12 cellular contexts compared by ENCODE assay signal in genomic region chr2:174617120-174617519, GRCh38. TPM values are rescaled to one million over a fixed set of nuclear protein-coding genes. Genes with fewer than 3 reads are reported as not detected.
DNase-seq lines count a peak whose midpoint lies in the region; ATAC-seq and TF ChIP-seq lines count a peak whose summit lies in the region.
"Had no signal": no experiment of that assay in that cellular context is flagged by ENCODE, and none has a peak within 500 bp of the region (broad histone marks: within the 10 kb centered on the region; RNA-seq: fewer than 3 reads in every experiment).

No MANE protein-coding gene starts in this region.

- no peak overlapping the region for H3K18ac ChIP-seq in H9 (ENCODE audit: insufficient read length, low read depth, low read length)

- H3K4me3 Mint-ChIP-seq in CD4-positive, alpha-beta memory T cell = peak overlapping the region in 7 of 8 donors; percentile 47 to 78 (median 70)
- H3K4me3 Mint-ChIP-seq in chondrocyte (ENCODE audit: unreplicated experiment) = no peak overlapping the region
- H3K4me3 Mint-ChIP-seq in H9 = no peak overlapping the region

- no peak overlapping the region for H2BK15ac ChIP-seq in H9 (ENCODE audit: low read depth, low read length)

- no peak overlapping the region for H3K56ac ChIP-seq in H9 (ENCODE audit: insufficient read length, low read depth, low read length)

- H3K23ac ChIP-seq in H9 (ENCODE audit: insufficient read length, low read depth, low read length) = no peak overlapping the region

- peaks cover 76% of the 10 kb centered on the region for H3K4me1 ChIP-seq in CD4-positive, alpha-beta memory T cell (ENCODE audit: insufficient read depth, low read length)
- H3K4me1 ChIP-seq in Karpas-422 (ENCODE audit: low read length) (peaks cover 73% of the 10 kb centered on the region), osteoblast (ENCODE audit: insufficient read depth, low read length) (peaks cover 49% of the 10 kb centered on the region), H9 (ENCODE audit: insufficient read depth, low read length) (no peaks in the 10 kb centered on the region)

- no peak overlapping the region for H4K91ac ChIP-seq in H9 (ENCODE audit: insufficient read length, low read depth, low read length)

- H2AK5ac ChIP-seq in H9 (ENCODE audit: insufficient read length, low read length) = no peak overlapping the region

- H3K27ac ChIP-seq in CD4-positive, alpha-beta memory T cell (ENCODE audit: low read depth, low read length) = peak overlapping the region; percentile 24
- H3K27ac ChIP-seq in Karpas-422 (ENCODE audit: low read length) (peak overlapping the region; percentile 99), osteoblast (ENCODE audit: low read depth, low read length) (peak overlapping the region; percentile 91), H9 (ENCODE audit: insufficient read length, low read depth, low read length) (no peak overlapping the region)

- peak overlapping the region; percentile 41 to 93 (median 82) for H3K27ac Mint-ChIP-seq in CD4-positive, alpha-beta memory T cell
- H3K27ac Mint-ChIP-seq in chondrocyte (ENCODE audit: unreplicated experiment) (peak overlapping the region; percentile 76), H9 (no peak overlapping the region)

- WGBS in H9 (ENCODE audit: extremely low coverage, insufficient read length, low lambda C conversion rate) = no CpG with 5 or more reads among the region's 2 CpGs

- no peaks in the 10 kb centered on the region for H3K9me2 ChIP-seq in Karpas-422 (replicated peaks; ENCODE audit: insufficient read depth, low read length)

- TF ChIP-seq CTCF in chondrocyte (IDR thresholded peaks at IDR 0.05) (peak; percentile 63), osteoblast (IDR thresholded peaks at IDR 0.05; ENCODE audit: extremely low read depth, low read depth, low read length) (peak; percentile 55), H9 (conservative IDR thresholded peaks at IDR 0.05) (no peak)

- H3K4me3 ChIP-seq in CD4-positive, alpha-beta memory T cell (ENCODE audit: low read length in 2 of 2) = no peak overlapping the region
- H3K4me3 ChIP-seq in Karpas-422 (ENCODE audit: low read length) (no peak overlapping the region), osteoblast (ENCODE audit: insufficient read depth, low read length) (no peak overlapping the region)

- no peak overlapping the region for H3K4ac ChIP-seq in H9 (ENCODE audit: low read depth, low read length)

- H3T11ph ChIP-seq in H9 (ENCODE audit: low read length) = no peak overlapping the region

- DNase-seq in CD4-positive, alpha-beta memory T cell = no peak
- no peak for DNase-seq in Karpas-422
- no peak for DNase-seq in chondrocyte (ENCODE audit: low spot score)
- DNase-seq in osteoblast (ENCODE audit: insufficient read length, low spot score, missing footprints) = peak; percentile 66
- no peak for DNase-seq in NCI-H1105 (lab: John Stamatoyannopoulos, UW)
- DNase-seq in H9 = no peak
- DNase-seq: DND-41, NCI-H69, occipital lobe, SW 1271 had no signal

- H3K36me3 ChIP-seq in CD4-positive, alpha-beta memory T cell (ENCODE audit: insufficient read depth, low read length) = peaks cover 3% of the 10 kb centered on the region
- H3K36me3 ChIP-seq in Karpas-422 (ENCODE audit: insufficient read depth, low read length) = peaks cover 28% of the 10 kb centered on the region
- H3K36me3 ChIP-seq in osteoblast (ENCODE audit: insufficient read depth, low read length) = no peaks in the 10 kb centered on the region

- no peak overlapping the region for H4K8ac ChIP-seq in H9 (replicated peaks; ENCODE audit: insufficient read length, low read depth, low read length)

- no peaks in the 10 kb centered on the region for H3K23me2 ChIP-seq in H9 (ENCODE audit: insufficient read length, low read depth, low read length, poor library complexity, severe bottlenecking)

- H3K4me2 ChIP-seq in Karpas-422 (ENCODE audit: low read depth, low read length, poor library complexity, severe bottlenecking) (no peak overlapping the region), osteoblast (ENCODE audit: insufficient read depth, low read length) (peak overlapping the region; percentile 1), H9 (ENCODE audit: insufficient read depth, insufficient read length, low read length) (no peak overlapping the region)

- no peak overlapping the region for H2BK120ac ChIP-seq in H9 (ENCODE audit: low read depth, low read length, poor library complexity, severe bottlenecking)

- H2AFZ ChIP-seq in Karpas-422 (ENCODE audit: low read length) = no peak overlapping the region
- H2AFZ ChIP-seq in osteoblast (ENCODE audit: low read length) = no peak overlapping the region
- H2AFZ ChIP-seq in H9 (ENCODE audit: low read length) = no peak overlapping the region

- POLR2A ChIA-PET in CD4-positive, alpha-beta memory T cell (lab: Charles Lee; ENCODE audit: partially characterized antibody) = interaction anchor here (6.4 to 15.0 kb wide), 2 partner anchors 16 to 20 kb away, joined by 43 to 233 read pairs; partner anchors contain the start of gene WIPF1

- no peaks in the 10 kb centered on the region for H3K9me3 Mint-ChIP-seq in CD4-positive, alpha-beta memory T cell
- H3K9me3 Mint-ChIP-seq in chondrocyte (ENCODE audit: low read depth) = no peaks in the 10 kb centered on the region
- no peaks in the 10 kb centered on the region for H3K9me3 Mint-ChIP-seq in H9

- no peak overlapping the region for H2BK20ac ChIP-seq in H9 (ENCODE audit: low read depth, low read length, poor library complexity, severe bottlenecking)

- H3K79me2 ChIP-seq in Karpas-422 (ENCODE audit: low read length) (peaks cover 74% of the 10 kb centered on the region), osteoblast (ENCODE audit: insufficient read depth, low read length) (peaks cover 6% of the 10 kb centered on the region), H9 (ENCODE audit: insufficient read depth, low read length) (no peaks in the 10 kb centered on the region)

- H3K9me3 ChIP-seq in CD4-positive, alpha-beta memory T cell (ENCODE audit: control insufficient read depth in 1 of 2, low read length in 2 of 2) = no peaks in the 10 kb centered on the region
- H3K9me3 ChIP-seq in Karpas-422 (ENCODE audit: low read length) = no peaks in the 10 kb centered on the region
- no peaks in the 10 kb centered on the region for H3K9me3 ChIP-seq in osteoblast (ENCODE audit: low read depth, low read length)
- H3K9me3 ChIP-seq in H9 (ENCODE audit: control insufficient read depth, low read depth, low read length) = no peaks in the 10 kb centered on the region

- H3K79me1 ChIP-seq in H9 (ENCODE audit: insufficient read depth, low read depth, low read length, poor library complexity, severe bottlenecking) = no peaks in the 10 kb centered on the region

- no peak overlapping the region for H4K5ac ChIP-seq in H9 (ENCODE audit: insufficient read length, low read depth, low read length)

- H3K36me3 Mint-ChIP-seq in CD4-positive, alpha-beta memory T cell = peaks cover 32 to 41% of the 10 kb centered on the region in 2 donors
- peaks cover 2% of the 10 kb centered on the region for H3K36me3 Mint-ChIP-seq in chondrocyte (ENCODE audit: low read depth)
- H3K36me3 Mint-ChIP-seq in H9 (ENCODE audit: insufficient read depth in 1 of 3, low read depth in 3 of 3) = no peaks in the 10 kb centered on the region

- H3K27me3 ChIP-seq in CD4-positive, alpha-beta memory T cell (ENCODE audit: insufficient read depth, low read length) = no peaks in the 10 kb centered on the region
- H3K27me3 ChIP-seq in Karpas-422 (ENCODE audit: low read length) (no peaks in the 10 kb centered on the region), osteoblast (ENCODE audit: insufficient read depth, low read length) (no peaks in the 10 kb centered on the region), H9 (ENCODE audit: insufficient read depth, low read length) (no peaks in the 10 kb centered on the region)

- ATAC-seq in HG02759 (IDR thresholded peaks at IDR 0.05; ENCODE audit: unreplicated experiment) = no peak
- ATAC-seq in HG03469 (IDR thresholded peaks at IDR 0.05; ENCODE audit: unreplicated experiment) = no peak

- no peak overlapping the region for H3K14ac ChIP-seq in H9 (ENCODE audit: insufficient read depth, low read length)

- CTCF ChIA-PET in CD4-positive, alpha-beta memory T cell (lab: Charles Lee; ENCODE audit: partially characterized antibody) = interaction anchor here (1.0 to 2.5 kb wide), 6 partner anchors 9 to 44 kb away, joined by 3 to 12 read pairs (median 6); partner anchors contain the start of gene WIPF1

- no peaks in the 10 kb centered on the region for H3K27me3 Mint-ChIP-seq in CD4-positive, alpha-beta memory T cell
- H3K27me3 Mint-ChIP-seq in chondrocyte (ENCODE audit: low read depth) = no peaks in the 10 kb centered on the region
- no peaks in the 10 kb centered on the region; the same call in 1 of the 2 replicates for H3K27me3 Mint-ChIP-seq in H9 (ENCODE audit: low read depth)

- no peaks in the 10 kb centered on the region for H4K20me1 ChIP-seq in Karpas-422 (ENCODE audit: insufficient read depth, low read depth, low read length)
- no peaks in the 10 kb centered on the region for H4K20me1 ChIP-seq in osteoblast (ENCODE audit: insufficient read depth, low read length)
- H4K20me1 ChIP-seq in H9 (ENCODE audit: control insufficient read depth, insufficient read depth, insufficient read length) = no peaks in the 10 kb centered on the region

- intact Hi-C loops in CD4-positive, alpha-beta memory T cell (cut with micrococcal nuclease) = loop anchor here (2.0 kb wide), 1 partner anchor 14 kb away; no protein-coding TSS in a partner anchor

- H3K9ac ChIP-seq in Karpas-422 (ENCODE audit: low read length) (no peak overlapping the region), H9 (ENCODE audit: extremely low read depth, insufficient read length, low read length) (no peak overlapping the region)

- no peak overlapping the region for H2BK12ac ChIP-seq in H9 (ENCODE audit: insufficient read length, low read depth, low read length)

- H2BK5ac ChIP-seq in H9 (ENCODE audit: insufficient read length, low read length) = no peak overlapping the region

- peaks cover 58 to 87% (median 75%) of the 10 kb centered on the region in 4 donors for H3K4me1 Mint-ChIP-seq in CD4-positive, alpha-beta memory T cell
- peaks cover 46% of the 10 kb centered on the region for H3K4me1 Mint-ChIP-seq in chondrocyte (ENCODE audit: low read depth)
- H3K4me1 Mint-ChIP-seq in H9 = peaks cover 0 to 7% of the 10 kb centered on the region in 2 experiments; a peak in 1 of 4 replicates

RNA-seq across cellular contexts. Expression of gene WIPF1, which starts 19.5 kb away (rescaled TPM):
- total RNA-seq in CD4-positive, alpha-beta memory T cell = 100 to 1,000 TPM; 483 to 484 TPM
- polyA plus RNA-seq in CD4-positive, alpha-beta memory T cell = 100 to 1,000 TPM in 1 of 2 donors, 10 to 100 TPM in 1; 79.2 to 169 TPM
- total RNA-seq in Karpas-422 (2014; rRNA removed; shearing (Covaris generic); ENCODE audit: low replicate concordance) = 46.8 and 62.6 TPM in 2 replicates
- total RNA-seq in chondrocyte (60.0 to 68.9 TPM (median 61.8 TPM) in 3 replicates), osteoblast (17.7 and 18.0 TPM in 2 replicates), H9 (2021) (5.1 and 6.2 TPM in 2 replicates)

Comparison
In these comparisons a context has a peak if more than half of its experiments do, and no peak if none do; other contexts are left out.
1. H3K27ac Mint-ChIP-seq: peak in CD4-positive, alpha-beta memory T cell (7 of 7) and chondrocyte (single experiment); none in H9 (0 of 3).
2. H3K4me3 Mint-ChIP-seq: peak in CD4-positive, alpha-beta memory T cell (7 of 8); none in chondrocyte (single experiment) and H9 (0 of 2).